7 cellular contexts compared by ENCODE assay signal in the genomic region with DNA sequence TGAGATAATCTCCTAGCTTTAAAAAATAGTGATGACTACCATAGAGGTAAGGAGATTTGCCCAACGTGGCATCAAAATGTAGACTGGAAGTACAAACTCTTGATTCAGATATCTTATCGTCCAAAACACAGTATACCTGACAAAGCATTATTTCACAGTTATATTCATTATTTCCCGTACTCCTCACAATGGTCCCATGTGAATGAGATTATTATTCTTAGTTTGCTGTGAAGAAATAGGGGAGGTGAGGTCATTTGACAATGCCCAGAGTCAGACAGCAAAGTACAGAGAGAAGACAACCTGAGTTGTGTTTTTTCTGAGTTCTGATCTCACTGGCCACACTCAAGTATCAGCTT. TPM values are rescaled to one million over a fixed set of nuclear protein-coding genes. Genes with fewer than 3 reads are reported as not detected.
DNase-seq lines count a peak whose midpoint lies in the region; ATAC-seq and TF ChIP-seq lines count a peak whose summit lies in the region.

No MANE protein-coding gene starts in this region.

- no peak overlapping the region for H2AK5ac ChIP-seq in H9 (ENCODE audit: insufficient read length, low read length)

- H3K4me2 ChIP-seq in H9 (ENCODE audit: insufficient read depth, insufficient read length, low read length) = no peak overlapping the region

- no peaks in the 10 kb centered on the region for H3K79me2 ChIP-seq in H9 (ENCODE audit: insufficient read depth, low read length)

- no peaks in the 10 kb centered on the region for H3K9me3 Mint-ChIP-seq in H9

- H3K36me3 Mint-ChIP-seq in H9 (ENCODE audit: insufficient read depth in 1 of 3, low read depth in 3 of 3) = peaks cover 3 to 21% (median 18%) of the 10 kb centered on the region in 3 experiments

- H3K79me1 ChIP-seq in H9 (ENCODE audit: insufficient read depth, low read depth, low read length, poor library complexity, severe bottlenecking) = no peaks in the 10 kb centered on the region

- in situ Hi-C loops in SK-MEL-5 (cut with HindIII; ENCODE audit: low pct_unique_long_range_greater_than_20kb, low sequenced_read_pairs) (no loop called here), KBM-7 (cut with MboI; ENCODE audit: low pct_unique_long_range_greater_than_20kb, low sequenced_read_pairs) (no loop called here)

- H3K9ac ChIP-seq in H9 (ENCODE audit: extremely low read depth, insufficient read length, low read length) = no peak overlapping the region

- H2BK12ac ChIP-seq in H9 (ENCODE audit: insufficient read length, low read depth, low read length) = no peak overlapping the region

- no peak overlapping the region for H2BK5ac ChIP-seq in H9 (ENCODE audit: insufficient read length, low read length)

- peaks cover 2% of the 10 kb centered on the region for H3K23me2 ChIP-seq in H9 (ENCODE audit: insufficient read length, low read depth, low read length, poor library complexity, severe bottlenecking)

- H3K27me3 Mint-ChIP-seq in H9 (ENCODE audit: low read depth) = no peaks in the 10 kb centered on the region

- ATAC-seq in HG03280 (IDR thresholded peaks at IDR 0.05; ENCODE audit: unreplicated experiment) (no peak), GM21825 (IDR thresholded peaks at IDR 0.05; ENCODE audit: unreplicated experiment) (no peak)

- no peak for DNase-seq in H9
- peak; percentile 57 for DNase-seq in SK-MEL-5 (ENCODE audit: low read depth, low spot score)
- DNase-seq in fibroblast of mammary gland (ENCODE audit: low read depth) = peak; percentile 71
- DNase-seq in KBM-7 = no peak

- H3K4me1 Mint-ChIP-seq in H9 = peaks cover 15 to 16% of the 10 kb centered on the region in 2 experiments

- peak overlapping the region; percentile 97 for H3K4me3 Mint-ChIP-seq in H9

- H4K5ac ChIP-seq in H9 (ENCODE audit: insufficient read length, low read depth, low read length) = no peak overlapping the region

- H2BK20ac ChIP-seq in H9 (ENCODE audit: low read depth, low read length, poor library complexity, severe bottlenecking) = no peak overlapping the region

- H2BK120ac ChIP-seq in H9 (ENCODE audit: low read depth, low read length, poor library complexity, severe bottlenecking) = no peak overlapping the region

- peak overlapping the region; percentile 87 for H3K4me3 ChIP-seq in fibroblast of mammary gland (ENCODE audit: control insufficient read depth, low read depth, low read length)
- peak overlapping the region in 6 of 7 experiments; percentile 72 to 88 (median 80) for H3K4me3 ChIP-seq in skin epidermis

- no peaks in the 10 kb centered on the region for H3K9me3 ChIP-seq in H9 (ENCODE audit: control insufficient read depth, low read depth, low read length)

- TF ChIP-seq CTCF in H9 (conservative IDR thresholded peaks at IDR 0.05) (no peak), fibroblast of mammary gland (conservative IDR thresholded peaks at IDR 0.05; ENCODE audit: control insufficient read depth, insufficient read depth, low read depth, low read length) (no peak)

- no peaks in the 10 kb centered on the region for H3K27me3 ChIP-seq in H9 (ENCODE audit: insufficient read depth, low read length)

- H4K20me1 ChIP-seq in H9 (ENCODE audit: control insufficient read depth, insufficient read depth, insufficient read length) = no peaks in the 10 kb centered on the region

- no peak overlapping the region for H3T11ph ChIP-seq in H9 (ENCODE audit: low read length)

- H3K56ac ChIP-seq in H9 (ENCODE audit: insufficient read length, low read depth, low read length) = no peak overlapping the region

- H2AFZ ChIP-seq in H9 (ENCODE audit: low read length) = no peak overlapping the region

- no CpG with 5 or more reads among the region's 3 CpGs for WGBS in H9 (ENCODE audit: extremely low coverage, insufficient read length, low lambda C conversion rate)

- H3K27ac ChIP-seq in H9 (ENCODE audit: insufficient read length, low read depth, low read length) (no peak overlapping the region), skin epidermis (peak overlapping the region in 13 of 21 experiments; percentile 77 to 92 (median 84))

- no peak overlapping the region for H3K4ac ChIP-seq in H9 (ENCODE audit: low read depth, low read length)

- H3K23ac ChIP-seq in H9 (ENCODE audit: insufficient read length, low read depth, low read length) = no peak overlapping the region

- no peak overlapping the region for H4K8ac ChIP-seq in H9 (replicated peaks; ENCODE audit: insufficient read length, low read depth, low read length)

- no peak overlapping the region for H4K91ac ChIP-seq in H9 (ENCODE audit: insufficient read length, low read depth, low read length)

- H3K14ac ChIP-seq in H9 (ENCODE audit: insufficient read depth, low read length) = no peak overlapping the region

- H2BK15ac ChIP-seq in H9 (ENCODE audit: low read depth, low read length) = no peak overlapping the region

- no peaks in the 10 kb centered on the region; the same call in 1 of the 2 replicates for H3K4me1 ChIP-seq in H9 (ENCODE audit: insufficient read depth, low read length)

- H3K27ac Mint-ChIP-seq in H9 = peak overlapping the region in 1 of 3 experiments; percentile 99; a peak in 2 of 7 replicates

- no peak overlapping the region for H3K18ac ChIP-seq in H9 (ENCODE audit: insufficient read length, low read depth, low read length)

RNA-seq across cellular contexts. Expression of a gene that starts 1.2 kb away (rescaled TPM):
- 28.6 and 31.5 TPM in 2 replicates for total RNA-seq in H9 (2021)
- total RNA-seq in SK-MEL-5 (2014; rRNA removed; shearing (Covaris generic)) = 21.9 and 27.5 TPM in 2 replicates
- 14.3 and 17.4 TPM in 2 replicates for polyA plus RNA-seq in SK-MEL-5 (2015; cell fraction: cytosol; rRNA removed)
- 12.8 and 17.3 TPM in 2 replicates for polyA plus RNA-seq in SK-MEL-5 (2015; cell fraction: nucleus; rRNA removed)

RNA-seq across cellular contexts. Expression of a gene that starts 51.7 kb away (rescaled TPM):
- not detected in 2 replicates for total RNA-seq in H9 (2021)
- total RNA-seq in SK-MEL-5 (2014; rRNA removed; shearing (Covaris generic)) = 0.32 TPM in 1 of 2 replicates, not detected in the other
- polyA plus RNA-seq in SK-MEL-5 (2015; cell fraction: cytosol; rRNA removed) = not detected in 2 replicates
- not detected in 2 replicates for polyA plus RNA-seq in SK-MEL-5 (2015; cell fraction: nucleus; rRNA removed)

Comparison
In these comparisons a context has a peak if more than half of its experiments do, and no peak if none do; other contexts are left out.
1. DNase-seq: peak in SK-MEL-5 (single experiment) and fibroblast of mammary gland (single experiment); none in H9 (single experiment) and KBM-7 (single experiment).